ENCODE assay signal across 16 cellular contexts in the genomic region with DNA sequence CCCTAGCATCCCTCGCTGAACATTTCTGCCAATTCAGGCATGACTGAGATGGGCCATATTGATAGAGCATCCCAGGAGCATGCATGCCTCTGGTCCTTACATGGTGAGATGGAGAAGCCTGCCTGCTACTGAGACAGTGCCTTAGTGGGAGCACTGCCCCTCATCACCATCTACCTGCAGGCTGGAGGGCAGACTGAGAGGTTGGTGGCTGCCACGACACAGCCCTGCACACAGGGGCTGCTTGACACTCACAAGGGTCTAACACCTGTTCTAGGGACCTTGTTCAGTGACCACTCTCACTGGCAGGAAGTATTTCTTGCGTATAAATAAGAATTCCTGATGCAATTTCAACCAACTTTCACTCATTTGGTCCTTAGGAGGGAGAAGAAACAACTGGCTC. TPM values are rescaled to one million over a fixed set of nuclear protein-coding genes. Genes with fewer than 3 reads are reported as not detected.
DNase-seq lines count a peak whose midpoint lies in the region; FAIRE-seq and TF ChIP-seq lines count a peak whose summit lies in the region.
"Had no signal": no experiment of that assay in that cellular context is flagged by ENCODE, and none has a peak within 500 bp of the region (broad histone marks: within the 10 kb centered on the region; RNA-seq: fewer than 3 reads in every experiment).

No MANE protein-coding gene starts in this region.

- H4K8ac ChIP-seq in H1 (ENCODE audit: extremely low read depth, insufficient read depth, low read length): no peak overlapping the region

- no peaks in the 10 kb centered on the region for H3K23me2 ChIP-seq in H1 (ENCODE audit: low read depth, low read length)

- H3F3A ChIP-seq in neural progenitor cell (ENCODE audit: low read depth): peaks cover 5% of the 10 kb centered on the region

- no peak overlapping the region for H3K4me2 ChIP-seq in H1 (ENCODE audit: insufficient read depth in 1 of 2, low read depth in 2 of 2, low read length in 2 of 2)
- H3K4me2 ChIP-seq in neural progenitor cell: no peak overlapping the region
- H3K4me2 ChIP-seq: A549 had no signal

- H3K56ac ChIP-seq in H1 (replicated peaks; ENCODE audit: insufficient read length, low read depth, low read length): no peak overlapping the region

- DNase-seq in H4 (ENCODE audit: low spot score) (peak; percentile 1), H1 (ENCODE audit: low read depth in 1 of 2, low spot score in 2 of 2) (no peak), neural progenitor cell (ENCODE audit: low spot score) (peak; percentile 1), urothelium cell line (ENCODE audit: low spot score) (no peak), type B pancreatic cell (ENCODE audit: extremely low spot score, unreplicated experiment) (no peak), NCI-H526 treated with DMSO at 0.1 percent for 48 hours (lab: John Stamatoyannopoulos, UW) (no peak)
- no peak for DNase-seq in activated CD4-positive, alpha-beta memory T cell treated with anti-CD3 and anti-CD28 coated beads for 36 hours
- DNase-seq: AML-193; Calu3; CD8-positive, alpha-beta T cell; GF-D8; GOT3 had no signal

- H3K9me3 Mint-ChIP-seq in neural progenitor cell: no peaks in the 10 kb centered on the region
- H3K9me3 Mint-ChIP-seq in type B pancreatic cell: no peaks in the 10 kb centered on the region
- H3K9me3 Mint-ChIP-seq in activated CD4-positive, alpha-beta memory T cell treated with anti-CD3 and anti-CD28 coated beads for 36 hours: no peaks in the 10 kb centered on the region
- H3K9me3 Mint-ChIP-seq: CD14-positive monocyte; CD8-positive, alpha-beta T cell had no signal

- no peaks in the 10 kb centered on the region for H3K27me3 ChIP-seq in H1 (replicated peaks in 1 of 4; ENCODE audit: control insufficient read depth in 3 of 4, extremely low read depth in 1 of 4, insufficient read depth in 3 of 4, low read length in 3 of 4)
- no peaks in the 10 kb centered on the region for H3K27me3 ChIP-seq in neural progenitor cell

- H4K91ac ChIP-seq in H1 (replicated peaks; ENCODE audit: insufficient read length, low read length): no peak overlapping the region

- H3K36me3 Mint-ChIP-seq in neural progenitor cell: peaks cover 13% of the 10 kb centered on the region
- H3K36me3 Mint-ChIP-seq in type B pancreatic cell: peaks cover 19% of the 10 kb centered on the region
- peaks cover 15% of the 10 kb centered on the region for H3K36me3 Mint-ChIP-seq in activated CD4-positive, alpha-beta memory T cell treated with anti-CD3 and anti-CD28 coated beads for 36 hours

- TF ChIP-seq EP300 in H1 (IDR thresholded peaks at IDR 0.05; ENCODE audit: borderline replicate concordance in 1 of 2, low read depth in 2 of 2, low read length in 2 of 2): no peak

- no peaks in the 10 kb centered on the region for H3K79me2 ChIP-seq in H1 (ENCODE audit: control insufficient read depth in 1 of 2, insufficient read depth in 2 of 2, low read length in 2 of 2)
- no peaks in the 10 kb centered on the region for H3K79me2 ChIP-seq in neural progenitor cell (ENCODE audit: low read depth)

- H3K23ac ChIP-seq in H1 (ENCODE audit: insufficient read length): no peak overlapping the region

- no peak overlapping the region for H2BK5ac ChIP-seq in H1 (ENCODE audit: low read depth, low read length)

- POLR2A ChIA-PET in H1 (lab: Charles Lee; ENCODE audit: partially characterized antibody): no interaction called here
- POLR2A ChIA-PET in activated CD4-positive, alpha-beta memory T cell treated with anti-CD3 and anti-CD28 coated beads for 36 hours (lab: Charles Lee): no interaction called here

- TF ChIP-seq POLR2A in H1 (IDR thresholded peaks at IDR 0.05; ENCODE audit: control extremely low read depth in 1 of 2, low read depth in 2 of 2, low read length in 2 of 2): no peak

- peaks cover 2% of the 10 kb centered on the region for H3K27me3 Mint-ChIP-seq in neural progenitor cell (ENCODE audit: insufficient read depth, low read depth)
- no peaks in the 10 kb centered on the region for H3K27me3 Mint-ChIP-seq in type B pancreatic cell
- no peaks in the 10 kb centered on the region for H3K27me3 Mint-ChIP-seq in activated CD4-positive, alpha-beta memory T cell treated with anti-CD3 and anti-CD28 coated beads for 36 hours

- H3K27ac Mint-ChIP-seq in neural progenitor cell (no peak overlapping the region), type B pancreatic cell (no peak overlapping the region)
- no peak overlapping the region for H3K27ac Mint-ChIP-seq in activated CD4-positive, alpha-beta memory T cell treated with anti-CD3 and anti-CD28 coated beads for 36 hours
- H3K27ac Mint-ChIP-seq: CD14-positive monocyte; CD8-positive, alpha-beta T cell had no signal

- H3K4me1 Mint-ChIP-seq in neural progenitor cell: peaks cover 3% of the 10 kb centered on the region
- no peaks in the 10 kb centered on the region for H3K4me1 Mint-ChIP-seq in type B pancreatic cell (ENCODE audit: unreplicated experiment)
- H3K4me1 Mint-ChIP-seq in activated CD4-positive, alpha-beta memory T cell treated with anti-CD3 and anti-CD28 coated beads for 36 hours (ENCODE audit: low read depth): no peaks in the 10 kb centered on the region
- H3K4me1 Mint-ChIP-seq: CD14-positive monocyte had no signal

- WGBS in H1 (ENCODE audit: extremely low coverage in 1 of 2, insufficient coverage in 1 of 2, insufficient read length in 1 of 2, insufficient replicate concordance in 2 of 2, low coverage in 1 of 2, low lambda C conversion rate in 2 of 2, missing lambda C conversion rate in 1 of 2), 2 experiments: 90% methylated on average over 3 of the region's 3 CpGs; no CpG with 5 or more reads in 1 of the 2 experiments

- H2BK120ac ChIP-seq in H1 (replicated peaks; ENCODE audit: low read depth, low read length): no peak overlapping the region

- H3K4me1 ChIP-seq in H1 (replicated peaks in 1 of 4; ENCODE audit: control insufficient read depth in 3 of 4, insufficient read depth in 4 of 4, low read length in 3 of 4) (peaks cover 0 to 6% (median 3%) of the 10 kb centered on the region in 4 experiments; a peak in 5 of 7 replicates), neural progenitor cell (peaks cover 8% of the 10 kb centered on the region)
- H3K4me1 ChIP-seq: A549, HAP-1 had no signal

- CTCF ChIA-PET in H1 (lab: Charles Lee; ENCODE audit: partially characterized antibody): interaction anchor here (0.5 to 2.8 kb wide), 5 partner anchors 10 to 125 kb away, joined by 3 to 12 read pairs (median 4); no protein-coding TSS in a partner anchor
- CTCF ChIA-PET in activated CD4-positive, alpha-beta memory T cell treated with anti-CD3 and anti-CD28 coated beads for 36 hours (lab: Charles Lee): no interaction called here

- peak overlapping the region; percentile 40; the same call in 1 of the 2 replicates for H2BK12ac ChIP-seq in H1 (ENCODE audit: low read depth, low read length)

- H3K4me3 ChIP-seq in H1 (ENCODE audit: extremely low read depth in 1 of 4, insufficient read depth in 2 of 4, low read depth in 3 of 4, low read length in 4 of 4): no peak overlapping the region
- no peak overlapping the region for H3K4me3 ChIP-seq in neural progenitor cell
- H3K4me3 ChIP-seq: A549, HAP-1 had no signal

- intact Hi-C loops in activated CD4-positive, alpha-beta memory T cell treated with anti-CD3 and anti-CD28 coated beads for 36 hours (cut with micrococcal nuclease): no loop called here

- peak overlapping the region; percentile 3 for H3K4ac ChIP-seq in H1 (replicated peaks; ENCODE audit: insufficient read length, low read depth, low read length)

- H3K36me3 ChIP-seq in H1 (ENCODE audit: control insufficient read depth in 2 of 4, insufficient read depth in 4 of 4, low read length in 3 of 4) (no peaks in the 10 kb centered on the region; a peak in 1 of 8 replicates), neural progenitor cell (no peaks in the 10 kb centered on the region)
- H3K36me3 ChIP-seq: HAP-1 had no signal

- no peak for TF ChIP-seq RAD21 in H1 (IDR thresholded peaks at IDR 0.05 in 1 of 2, conservative IDR thresholded peaks at IDR 0.05 in 1 of 2; ENCODE audit: low read depth in 2 of 2, low read length in 2 of 2)

- H2AFZ ChIP-seq in H1 (ENCODE audit: low read length) (no peak overlapping the region), neural progenitor cell (replicated peaks) (no peak overlapping the region)

- no peaks in the 10 kb centered on the region for H3K9me3 ChIP-seq in H1 (ENCODE audit: insufficient read depth in 2 of 2, low read depth in 1 of 2, low read length in 1 of 2)
- H3K9me3 ChIP-seq in neural progenitor cell (ENCODE audit: low read depth): no peaks in the 10 kb centered on the region
- H3K9me3 ChIP-seq: A549, HAP-1 had no signal

- no peak overlapping the region for H2AK5ac ChIP-seq in H1 (ENCODE audit: low read depth, low read length)

- H4K20me1 ChIP-seq in H1 (replicated peaks in 1 of 2; ENCODE audit: control insufficient read depth in 1 of 2, insufficient read depth in 2 of 2, low read length in 2 of 2): no peaks in the 10 kb centered on the region
- no peaks in the 10 kb centered on the region for H4K20me1 ChIP-seq in neural progenitor cell (ENCODE audit: low read depth)

- H3K79me1 ChIP-seq in H1 (ENCODE audit: low read depth, low read length): no peaks in the 10 kb centered on the region

- TF ChIP-seq CTCF in H1 (IDR thresholded peaks at IDR 0.05; ENCODE audit: control extremely low read depth in 1 of 3, insufficient read depth in 1 of 3, low read depth in 1 of 3, low read length in 3 of 3): no peak
- TF ChIP-seq CTCF in neural progenitor cell (IDR thresholded peaks at IDR 0.05): no peak
- TF ChIP-seq CTCF in type B pancreatic cell (conservative IDR thresholded peaks at IDR 0.05): no peak

- H4K5ac ChIP-seq in H1 (ENCODE audit: insufficient read length, low read depth, low read length): no peak overlapping the region

- H2BK15ac ChIP-seq in H1 (ENCODE audit: low read length): no peak overlapping the region

- FAIRE-seq in H1 (lab: Jason Lieb, UNC): no peak
- FAIRE-seq in urothelium cell line (lab: Jason Lieb, UNC): peak; percentile 81
- FAIRE-seq: A549 had no signal

- H3K18ac ChIP-seq in H1 (ENCODE audit: extremely low read depth, low read length): no peak overlapping the region

- H3K14ac ChIP-seq in H1 (ENCODE audit: insufficient read length): no peak overlapping the region

- 0 out of 2 replicates have a peak overlapping the region, but pooled peaks have one; percentile 16 for H2BK20ac ChIP-seq in H1 (ENCODE audit: low read length)

- H3K27ac ChIP-seq in H1 (ENCODE audit: low read depth, low read length): no peak overlapping the region
- no peak overlapping the region for H3K27ac ChIP-seq in neural progenitor cell
- H3K27ac ChIP-seq: 22Rv1, A549 had no signal

- H3K4me3 Mint-ChIP-seq in neural progenitor cell (no peak overlapping the region), type B pancreatic cell (no peak overlapping the region)
- no peak overlapping the region for H3K4me3 Mint-ChIP-seq in activated CD4-positive, alpha-beta memory T cell treated with anti-CD3 and anti-CD28 coated beads for 36 hours
- H3K4me3 Mint-ChIP-seq: CD14-positive monocyte; CD8-positive, alpha-beta T cell had no signal

- H3K9ac ChIP-seq in H1 (replicated peaks in 1 of 4; ENCODE audit: extremely low read depth in 1 of 4, low read depth in 3 of 4, low read length in 3 of 4): no peak overlapping the region
- H3K9ac ChIP-seq in neural progenitor cell: no peak overlapping the region

RNA-seq across cellular contexts. Expression of a gene that starts 34.0 kb away (rescaled TPM):
- total RNA-seq in H4 (2014; rRNA removed; shearing (Covaris generic)): 66.0 and 70.8 TPM in 2 replicates
- 14.4 and 17.4 TPM in 2 replicates for total RNA-seq in H1 (2021; fragmentation: NEBNext Ultra II Directional; extraction: Animal tissue kit (Norgen Biotek cat#: 25700))
- 15.5 and 16.6 TPM in 2 replicates for polyA plus RNA-seq in H1 (2011; rRNA removed)
- 21.5 TPM for polyA plus RNA-seq in H1 (2011; cell fraction: cytosol; rRNA removed)
- polyA plus RNA-seq in H1 (2011; cell fraction: nucleus; rRNA removed): 24.8 TPM
- polyA plus RNA-seq in H1 (2012, experiment 1 of 2): 15.9 to 18.8 TPM (median 17.5 TPM) in 4 replicates
- polyA plus RNA-seq in H1 (2012, experiment 2 of 2): 8.6 TPM
- polyA plus RNA-seq in H1 (2013, experiment 1 of 2): 15.9 TPM
- polyA plus RNA-seq in H1 (2013, experiment 2 of 2): 17.0 TPM
- 21.9 and 24.0 TPM in 2 replicates for polyA minus RNA-seq in H1 (2011; rRNA and poly(A)+ RNA removed)
- polyA minus RNA-seq in H1 (2011; cell fraction: cytosol; rRNA and poly(A)+ RNA removed): 15.6 TPM
- polyA minus RNA-seq in H1 (2011; cell fraction: nucleus; rRNA and poly(A)+ RNA removed): 32.8 TPM
- total RNA-seq in neural progenitor cell (ENCODE audit: low replicate concordance) (27.8 and 29.5 TPM in 2 replicates), type B pancreatic cell (ENCODE audit: low replicate concordance) (39.0 and 52.2 TPM in 2 replicates)
- total RNA-seq in activated CD4-positive, alpha-beta memory T cell treated with anti-CD3 and anti-CD28 coated beads for 36 hours: 10 to 100 TPM; 27.3 to 27.5 TPM

Comparison
In these comparisons a context has a peak if more than half of its experiments do, and no peak if none do; other contexts are left out.
1. DNase-seq: peak in H4 (single experiment) and neural progenitor cell (single experiment); none in H1 (0 of 2), urothelium cell line (single experiment), type B pancreatic cell (single experiment), activated CD4-positive, alpha-beta memory T cell treated with anti-CD3 and anti-CD28 coated beads for 36 hours (single experiment) and NCI-H526 treated with DMSO at 0.1 percent for 48 hours (single experiment).